ENCODE assay signal across 15 cellular contexts in genomic region chr12:1457901-1458300, GRCh38.
A peak's percentile ranks its signal among the peaks of the same experiment; 100 is the strongest.
DNase-seq lines count a peak whose midpoint lies in the region; ATAC-seq and TF ChIP-seq lines count a peak whose summit lies in the region.
"Had no signal": no experiment of that assay in that cellular context is flagged by ENCODE, and none has a peak within 500 bp of the region (broad histone marks: within the 10 kb centered on the region; RNA-seq: fewer than 3 reads in every experiment).

No MANE protein-coding gene starts in this region.

- H3K79me1 ChIP-seq in IMR-90 (ENCODE audit: low read depth in 1 of 2, low read length in 2 of 2): peaks cover 8 to 26% of the 10 kb centered on the region in 2 experiments
- peaks cover 4% of the 10 kb centered on the region for H3K79me1 ChIP-seq in mesenchymal stem cell (replicated peaks; ENCODE audit: low read length, poor library complexity, severe bottlenecking)

- CTCF ChIA-PET in IMR-90 (lab: Yijun Ruan, JAX) (interaction anchor here (0.5 to 0.8 kb wide), 2 partner anchors 10 to 333 kb away, joined by 3 to 10 read pairs; no protein-coding TSS in a partner anchor), MCF 10A (lab: Yijun Ruan, JAX) (interaction anchor here (0.5 to 0.7 kb wide), 2 partner anchors 108 to 333 kb away, joined by 3 to 4 read pairs; no protein-coding TSS in a partner anchor)

- no peak overlapping the region for H2BK12ac ChIP-seq in mesenchymal stem cell (ENCODE audit: low read length in 2 of 2)

- H2AK9ac ChIP-seq in IMR-90 (replicated peaks; ENCODE audit: low read depth, low read length, poor library complexity): peak overlapping the region; percentile 80

- peak overlapping the region; percentile 12; the same call in 1 of the 2 replicates for H3K14ac ChIP-seq in IMR-90 (replicated peaks; ENCODE audit: low read depth, low read length)
- peak overlapping the region in 1 of 2 experiments; percentile 68 for H3K14ac ChIP-seq in mesenchymal stem cell (ENCODE audit: low read length in 2 of 2)

- H3K9me3 Mint-ChIP-seq in MCF 10A (ENCODE audit: unreplicated experiment) (no peaks in the 10 kb centered on the region), CD14-positive monocyte (peaks cover 0 to 5% (median 2%) of the 10 kb centered on the region in 7 donors)
- H3K9me3 Mint-ChIP-seq in activated CD4-positive, alpha-beta T cell treated with anti-CD3 and anti-CD28 coated beads, Interleukin-2, amount 10 ng/mL, durations not matched to agents 24 days and 14 days: peaks cover 4% of the 10 kb centered on the region
- no peaks in the 10 kb centered on the region for H3K9me3 Mint-ChIP-seq in activated naive CD8-positive, alpha-beta T cell treated with anti-CD3 and anti-CD28 coated beads for 36 hours

- H2BK120ac ChIP-seq in IMR-90 (ENCODE audit: low read depth, low read length) (peak overlapping the region; percentile 43), mesenchymal stem cell (ENCODE audit: low read depth, low read length) (no peak overlapping the region)

- no peaks in the 10 kb centered on the region for H3K36me3 ChIP-seq in IMR-90 (ENCODE audit: control insufficient read depth, insufficient read depth, low read length)
- H3K36me3 ChIP-seq in mesenchymal stem cell (ENCODE audit: control insufficient read depth in 1 of 2, insufficient read depth in 2 of 2, low read depth in 1 of 2, low read length in 2 of 2): peaks cover 0 to 4% of the 10 kb centered on the region in 2 experiments

- peak overlapping the region; percentile 6 for H3K27ac ChIP-seq in IMR-90 (ENCODE audit: insufficient read depth, low read length)
- H3K27ac ChIP-seq in mesenchymal stem cell (ENCODE audit: low read length, poor library complexity, severe bottlenecking): no peak overlapping the region

- H4K91ac ChIP-seq in IMR-90 (ENCODE audit: insufficient read depth, low read depth, low read length): peak overlapping the region; percentile 8; the same call in 1 of the 2 replicates
- no peak overlapping the region for H4K91ac ChIP-seq in mesenchymal stem cell (ENCODE audit: low read length)

- dilution Hi-C loops in IMR-90 (cut with HindIII; ENCODE audit: low sequenced_read_pairs, unreplicated experiment): no loop called here

- no peaks in the 10 kb centered on the region for H3K36me3 Mint-ChIP-seq in MCF 10A (ENCODE audit: insufficient read depth, unreplicated experiment)
- H3K36me3 Mint-ChIP-seq in activated CD4-positive, alpha-beta T cell treated with anti-CD3 and anti-CD28 coated beads, Interleukin-2, amount 10 ng/mL, durations not matched to agents 24 days and 14 days (ENCODE audit: low read depth): peaks cover 1% of the 10 kb centered on the region
- peaks cover 15 to 28% of the 10 kb centered on the region in 2 donors for H3K36me3 Mint-ChIP-seq in CD14-positive monocyte
- peaks cover 6% of the 10 kb centered on the region for H3K36me3 Mint-ChIP-seq in activated naive CD8-positive, alpha-beta T cell treated with anti-CD3 and anti-CD28 coated beads for 36 hours

- H3K9me1 ChIP-seq in IMR-90 (ENCODE audit: insufficient read depth, low read length): peaks cover 12% of the 10 kb centered on the region

- H3K4me2 ChIP-seq in IMR-90 (ENCODE audit: low read depth, low read length) (no peak overlapping the region), mesenchymal stem cell (ENCODE audit: low read length, poor library complexity, severe bottlenecking) (no peak overlapping the region)

- in situ Hi-C loops in IMR-90 (cut with MboI; ENCODE audit: low sequenced_read_pairs): no loop called here

- H3K18ac ChIP-seq in IMR-90 (ENCODE audit: low read depth, low read length): peak overlapping the region; percentile 24; the same call in 1 of the 2 replicates
- no peak overlapping the region for H3K18ac ChIP-seq in mesenchymal stem cell (ENCODE audit: low read depth in 1 of 2, low read length in 2 of 2)

- peaks cover 5% of the 10 kb centered on the region for H3K4me1 ChIP-seq in IMR-90 (ENCODE audit: control insufficient read depth, insufficient read depth, low read length)
- peaks cover 5% of the 10 kb centered on the region for H3K4me1 ChIP-seq in mesenchymal stem cell (ENCODE audit: control insufficient read depth, insufficient read depth, low read depth, low read length)

- no peak overlapping the region for H3K56ac ChIP-seq in IMR-90 (ENCODE audit: extremely low read depth, insufficient read depth, low read length)

- no peak overlapping the region for H3K27ac Mint-ChIP-seq in MCF 10A (ENCODE audit: low read depth, unreplicated experiment)
- no peak overlapping the region for H3K27ac Mint-ChIP-seq in activated CD4-positive, alpha-beta T cell treated with anti-CD3 and anti-CD28 coated beads, Interleukin-2, amount 10 ng/mL, durations not matched to agents 24 days and 14 days
- H3K27ac Mint-ChIP-seq in CD14-positive monocyte: no peak overlapping the region
- H3K27ac Mint-ChIP-seq in activated naive CD8-positive, alpha-beta T cell treated with anti-CD3 and anti-CD28 coated beads for 36 hours: no peak overlapping the region
- H3K27ac Mint-ChIP-seq: activated naive CD8-positive, alpha-beta T cell had no signal

- no TSS peak for BruUV-seq in IMR-90 (replicated peaks; lab: Mats Ljungman, UMichigan)
- no TSS peak for BruUV-seq in MCF 10A (replicated peaks; lab: Mats Ljungman, UMichigan)

- H3K9ac ChIP-seq in IMR-90 (ENCODE audit: low read depth, low read length) (no peak overlapping the region), mesenchymal stem cell (ENCODE audit: low read length) (no peak overlapping the region)

- H4K8ac ChIP-seq in IMR-90 (ENCODE audit: low read depth in 2 of 2, low read length in 2 of 2): peak overlapping the region in 1 of 2 experiments; percentile 59; a peak in 2 of 4 replicates
- H4K8ac ChIP-seq in mesenchymal stem cell (ENCODE audit: low read length): no peak overlapping the region

- H2BK5ac ChIP-seq in IMR-90 (ENCODE audit: low read depth, low read length, poor library complexity, severe bottlenecking) (peak overlapping the region; percentile 63), mesenchymal stem cell (ENCODE audit: low read depth, low read length, poor library complexity, severe bottlenecking) (no peak overlapping the region)

- no peak overlapping the region; the same call in 1 of the 2 replicates for H4K5ac ChIP-seq in IMR-90 (ENCODE audit: low read depth, low read length)

- DNase-seq in AG08396 (ENCODE audit: low spot score) (peak; percentile 74), IMR-90 (peak; percentile 90), MCF 10A (ENCODE audit: unreplicated experiment) (peak; percentile 16), mesenchymal stem cell (peak; percentile 26), CD14-positive monocyte (ENCODE audit: low spot score) (no peak)
- no peak for DNase-seq in activated CD4-positive, alpha-beta T cell treated with anti-CD3 and anti-CD28 coated beads, Interleukin-2, amount 10 ng/mL, durations not matched to agents 24 days and 14 days
- DNase-seq in activated naive CD8-positive, alpha-beta T cell treated with anti-CD3 and anti-CD28 coated beads for 36 hours: no peak
- DNase-seq: C1 segment of cervical spinal cord; effector memory CD4-positive, alpha-beta T cell; MM.1S; NCI-H524; occipital lobe; stimulated activated CD4-positive, alpha-beta T cell treated with anti-CD3 and anti-CD28 coated beads, Interleukin-12 subunit alpha, Interleukin-12 subunit beta, amount 100 ng/mL, for 4 hours had no signal

- H3K4ac ChIP-seq in IMR-90 (ENCODE audit: low read depth, low read length) (peak overlapping the region; percentile 42), mesenchymal stem cell (ENCODE audit: low read depth in 1 of 2, low read length in 2 of 2) (no peak overlapping the region)

- WGBS in IMR-90 (ENCODE audit: extremely low coverage in 2 of 2, insufficient read length in 1 of 2), 2 experiments: 29% methylated on average over 1 of the region's 1 CpG; no CpG with 5 or more reads in 1 of the 2 experiments
- WGBS in mesenchymal stem cell: 93% methylated on average over 1 of the region's 1 CpG

- intact Hi-C loops in IMR-90 (cut with micrococcal nuclease): no loop called here
- intact Hi-C loops in MCF 10A (cut with micrococcal nuclease): no loop called here
- intact Hi-C loops in activated CD4-positive, alpha-beta T cell treated with anti-CD3 and anti-CD28 coated beads, Interleukin-2, amount 10 ng/mL, durations not matched to agents 24 days and 14 days (cut with micrococcal nuclease): no loop called here
- intact Hi-C loops in CD14-positive monocyte (cut with micrococcal nuclease): no loop called here

- TF ChIP-seq POLR2A in IMR-90 (IDR thresholded peaks at IDR 0.05; ENCODE audit: low read depth, low read length): no peak

- H2BK15ac ChIP-seq in IMR-90 (ENCODE audit: low read depth, low read length): peak overlapping the region; percentile 21; the same call in 1 of the 3 replicates
- H2BK15ac ChIP-seq in mesenchymal stem cell (ENCODE audit: low read depth, poor library complexity, severe bottlenecking): no peak overlapping the region

- H3K27me3 Mint-ChIP-seq in MCF 10A (ENCODE audit: insufficient read depth, unreplicated experiment) (no peaks in the 10 kb centered on the region), CD14-positive monocyte (ENCODE audit: low read depth in 3 of 3) (no peaks in the 10 kb centered on the region)
- H3K27me3 Mint-ChIP-seq in activated CD4-positive, alpha-beta T cell treated with anti-CD3 and anti-CD28 coated beads, Interleukin-2, amount 10 ng/mL, durations not matched to agents 24 days and 14 days: no peaks in the 10 kb centered on the region
- H3K27me3 Mint-ChIP-seq in activated naive CD8-positive, alpha-beta T cell treated with anti-CD3 and anti-CD28 coated beads for 36 hours: no peaks in the 10 kb centered on the region
- H3K27me3 Mint-ChIP-seq: activated naive CD8-positive, alpha-beta T cell had no signal

- POLR2A ChIA-PET in IMR-90 (lab: Charles Lee; ENCODE audit: unreplicated experiment): no interaction called here
- POLR2A ChIA-PET in MCF 10A (lab: Yijun Ruan, JAX): no interaction called here

- H3K4me3 ChIP-seq in IMR-90 (ENCODE audit: insufficient read depth, low read depth, low read length) (no peak overlapping the region), mesenchymal stem cell (ENCODE audit: insufficient read depth in 1 of 2, low read depth in 1 of 2, low read length in 2 of 2) (no peak overlapping the region)

- H3K23ac ChIP-seq in IMR-90 (ENCODE audit: low read depth, low read length) (no peak overlapping the region), mesenchymal stem cell (ENCODE audit: low read length in 2 of 2) (no peak overlapping the region)

- H2AK5ac ChIP-seq in IMR-90 (ENCODE audit: low read depth, low read length) (peak overlapping the region; percentile 68; the same call in 1 of the 2 replicates), mesenchymal stem cell (ENCODE audit: low read length, severe bottlenecking) (peak overlapping the region; percentile 44)

- no peaks in the 10 kb centered on the region for H4K20me1 ChIP-seq in IMR-90 (ENCODE audit: insufficient read depth, low read length)

- H3K4me1 Mint-ChIP-seq in MCF 10A (ENCODE audit: insufficient read depth, unreplicated experiment) (peaks cover 9% of the 10 kb centered on the region), CD14-positive monocyte (no peaks in the 10 kb centered on the region)
- H3K4me1 Mint-ChIP-seq in activated CD4-positive, alpha-beta T cell treated with anti-CD3 and anti-CD28 coated beads, Interleukin-2, amount 10 ng/mL, durations not matched to agents 24 days and 14 days: no peaks in the 10 kb centered on the region
- no peaks in the 10 kb centered on the region for H3K4me1 Mint-ChIP-seq in activated naive CD8-positive, alpha-beta T cell treated with anti-CD3 and anti-CD28 coated beads for 36 hours

- peak overlapping the region; percentile 40; the same call in 1 of the 2 replicates for H2BK20ac ChIP-seq in IMR-90 (ENCODE audit: low read depth, low read length)

- peak; percentile 95 for ATAC-seq in IMR-90 (ENCODE audit: low read depth)
- ATAC-seq in GM19455 (IDR thresholded peaks at IDR 0.05; ENCODE audit: unreplicated experiment): no peak

- no peak for TF ChIP-seq CTCF in IMR-90 (conservative IDR thresholded peaks at IDR 0.05; ENCODE audit: low read depth, low read length)
- TF ChIP-seq CTCF in MCF 10A (IDR thresholded peaks at IDR 0.05; ENCODE audit: unreplicated experiment): no peak
- TF ChIP-seq CTCF in CD14-positive monocyte (IDR thresholded peaks at IDR 0.05): no peak

- H3K4me3 Mint-ChIP-seq in MCF 10A (ENCODE audit: unreplicated experiment): no peak overlapping the region
- H3K4me3 Mint-ChIP-seq in activated CD4-positive, alpha-beta T cell treated with anti-CD3 and anti-CD28 coated beads, Interleukin-2, amount 10 ng/mL, durations not matched to agents 24 days and 14 days: no peak overlapping the region
- H3K4me3 Mint-ChIP-seq in CD14-positive monocyte: no peak overlapping the region
- H3K4me3 Mint-ChIP-seq in activated naive CD8-positive, alpha-beta T cell treated with anti-CD3 and anti-CD28 coated beads for 36 hours: no peak overlapping the region
- H3K4me3 Mint-ChIP-seq: activated naive CD8-positive, alpha-beta T cell had no signal

- no peaks in the 10 kb centered on the region for H3K9me3 ChIP-seq in IMR-90 (ENCODE audit: control insufficient read depth, insufficient read depth, low read length)
- H3K9me3 ChIP-seq in mesenchymal stem cell (ENCODE audit: control insufficient read depth, low read length): peaks cover 10% of the 10 kb centered on the region

- H2AFZ ChIP-seq in IMR-90 (replicated peaks; ENCODE audit: low read length, poor library complexity) (peak overlapping the region; percentile 1), mesenchymal stem cell (ENCODE audit: low read depth, low read length) (no peak overlapping the region)

- H3K27me3 ChIP-seq in IMR-90 (ENCODE audit: control insufficient read depth, insufficient read depth, low read length): no peaks in the 10 kb centered on the region
- no peaks in the 10 kb centered on the region for H3K27me3 ChIP-seq in mesenchymal stem cell (ENCODE audit: control insufficient read depth in 1 of 2, insufficient read depth in 1 of 2, low read length in 2 of 2)

- no peak; the same call in 1 of the 2 replicates for TF ChIP-seq RAD21 in IMR-90 (IDR thresholded peaks at IDR 0.05; ENCODE audit: low read length)

Comparison
In these comparisons a context has a peak if more than half of its experiments do, and no peak if none do; other contexts are left out.
1. DNase-seq: peak in AG08396 (single experiment), IMR-90 (single experiment), MCF 10A (single experiment) and mesenchymal stem cell (single experiment); none in activated CD4-positive, alpha-beta T cell treated with anti-CD3 and anti-CD28 coated beads, Interleukin-2, amount 10 ng/mL, durations not matched to agents 24 days and 14 days (single experiment), CD14-positive monocyte (single experiment) and activated naive CD8-positive, alpha-beta T cell treated with anti-CD3 and anti-CD28 coated beads for 36 hours (single experiment).